Comparison of ENCODE assay signal across 9 cellular contexts in the genomic region with DNA sequence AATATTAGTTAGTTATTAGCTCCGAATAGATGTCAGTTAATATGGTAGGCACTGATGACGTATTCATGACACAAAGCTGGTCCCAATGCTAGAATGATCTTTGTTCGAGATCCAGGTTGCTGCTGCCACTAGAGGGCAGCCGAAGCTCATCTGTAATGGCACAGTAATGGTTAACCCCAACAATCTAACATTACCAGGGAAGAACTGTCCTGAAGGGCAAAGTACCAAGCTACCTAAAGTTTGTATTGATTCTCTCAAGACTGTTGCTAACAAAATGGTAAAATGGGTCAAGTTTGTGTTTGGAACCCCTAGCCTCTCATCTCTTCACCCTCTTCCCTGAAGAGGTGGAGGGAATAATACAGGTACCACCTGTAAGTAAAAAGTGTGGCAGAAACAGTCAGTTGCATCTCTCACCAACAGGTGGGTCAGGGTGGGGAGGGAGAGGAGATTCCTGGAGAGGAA. TPM values are rescaled to one million over a fixed set of nuclear protein-coding genes. Genes with fewer than 3 reads are reported as not detected.
A peak's percentile ranks its signal among the peaks of the same experiment; 100 is the strongest.
DNase-seq lines count a peak whose midpoint lies in the region; ATAC-seq and TF ChIP-seq lines count a peak whose summit lies in the region.
"Not testable (repeated sequence)": the region's sequence is repeated elsewhere in the genome, so short reads cannot be mapped to it uniquely, and the experiment has no call there.
"Had no signal": no experiment of that assay in that cellular context is flagged by ENCODE, and none has a peak within 500 bp of the region (broad histone marks: within the 10 kb centered on the region; RNA-seq: fewer than 3 reads in every experiment).

No MANE protein-coding gene starts in this region.

- H3K27ac ChIP-seq in right lobe of liver, result peak overlapping the region in 2 of 3 donors; percentile 67 to 72

- TF ChIP-seq CTCF in GM06990 (IDR thresholded peaks at IDR 0.05; ENCODE audit: insufficient read depth, low read length, poor library complexity, severe bottlenecking), result peak; percentile 22
- TF ChIP-seq CTCF in epithelial cell of proximal tubule (conservative IDR thresholded peaks at IDR 0.05; ENCODE audit: low read depth, low read length), result peak; percentile 47
- TF ChIP-seq CTCF in right lobe of liver (IDR thresholded peaks at IDR 0.05), result peak; percentile 7 to 51 (median 46)

- intact Hi-C loops in right lobe of liver (cut with DNase I), result not testable (repeated sequence)

- not testable (repeated sequence) for H3K4me1 ChIP-seq in right lobe of liver

- TF ChIP-seq POLR2A in right lobe of liver (IDR thresholded peaks at IDR 0.05), result not testable (repeated sequence)

- not testable (repeated sequence) for H3K9me3 Mint-ChIP-seq in activated CD8-positive, alpha-beta T cell treated with anti-CD3 and anti-CD28 coated beads, Interleukin-2, amount 10 ng/mL, durations not matched to agents 7 days and 5 days (ENCODE audit: insufficient read depth); stimulated activated memory B cell treated with anti-CD40 and anti-IgM and Interleukin-4, amounts not matched to agents 10 μg/mL and 1 μg/mL and 100 μg/mL, for 72 hours

- H3K4me3 Mint-ChIP-seq in activated CD8-positive, alpha-beta T cell treated with anti-CD3 and anti-CD28 coated beads, Interleukin-2, amount 10 ng/mL, durations not matched to agents 7 days and 5 days; stimulated activated memory B cell treated with anti-CD40 and anti-IgM and Interleukin-4, amounts not matched to agents 10 μg/mL and 1 μg/mL and 100 μg/mL, for 72 hours: not testable (repeated sequence)

- H3K36me3 Mint-ChIP-seq in activated CD8-positive, alpha-beta T cell treated with anti-CD3 and anti-CD28 coated beads, Interleukin-2, amount 10 ng/mL, durations not matched to agents 7 days and 5 days (ENCODE audit: low read depth); stimulated activated memory B cell treated with anti-CD40 and anti-IgM and Interleukin-4, amounts not matched to agents 10 μg/mL and 1 μg/mL and 100 μg/mL, for 72 hours: not testable (repeated sequence)

- not testable (repeated sequence) for H3K4me3 ChIP-seq in GM06990 (replicated peaks; ENCODE audit: low read depth, low read length); epithelial cell of proximal tubule (ENCODE audit: low read depth, low read length); right lobe of liver

- H3K27ac Mint-ChIP-seq in activated CD8-positive, alpha-beta T cell treated with anti-CD3 and anti-CD28 coated beads, Interleukin-2, amount 10 ng/mL, durations not matched to agents 7 days and 5 days; stimulated activated memory B cell treated with anti-CD40 and anti-IgM and Interleukin-4, amounts not matched to agents 10 μg/mL and 1 μg/mL and 100 μg/mL, for 72 hours: not testable (repeated sequence)

- CTCF ChIA-PET in activated CD8-positive, alpha-beta T cell treated with anti-CD3 and anti-CD28 coated beads, Interleukin-2, amount 10 ng/mL, durations not matched to agents 7 days and 5 days (lab: Charles Lee), result not testable (repeated sequence)

- H3K36me3 ChIP-seq in GM06990 (ENCODE audit: control insufficient read depth, insufficient read depth, low read length); right lobe of liver: not testable (repeated sequence)

- not testable (repeated sequence) for H3K4me1 Mint-ChIP-seq in activated CD8-positive, alpha-beta T cell treated with anti-CD3 and anti-CD28 coated beads, Interleukin-2, amount 10 ng/mL, durations not matched to agents 7 days and 5 days (ENCODE audit: low read depth); stimulated activated memory B cell treated with anti-CD40 and anti-IgM and Interleukin-4, amounts not matched to agents 10 μg/mL and 1 μg/mL and 100 μg/mL, for 72 hours

- ATAC-seq in GM19438 (IDR thresholded peaks at IDR 0.05; ENCODE audit: low read depth, unreplicated experiment), result peak; percentile 88
- peak; percentile 93 for ATAC-seq in HG02759 (IDR thresholded peaks at IDR 0.05; ENCODE audit: unreplicated experiment)
- peak; percentile 87 for ATAC-seq in activated CD8-positive, alpha-beta T cell treated with anti-CD3 and anti-CD28 coated beads, Interleukin-2, amount 10 ng/mL, durations not matched to agents 7 days and 5 days
- ATAC-seq in right lobe of liver, result peak; percentile 95 to 97 (median 96)
- peak; percentile 82 for ATAC-seq in stimulated activated memory B cell treated with anti-CD40 and anti-IgM and Interleukin-4, amounts not matched to agents 10 μg/mL and 1 μg/mL and 100 μg/mL, for 72 hours

- DNase-seq in GM06990 (ENCODE audit: extremely low read depth, insufficient read length); activated CD8-positive, alpha-beta T cell treated with anti-CD3 and anti-CD28 coated beads, Interleukin-2, amount 10 ng/mL, durations not matched to agents 7 days and 5 days; epithelial cell of proximal tubule (ENCODE audit: low read depth); right lobe of liver: not testable (repeated sequence)
- DNase-seq in HT-29 (ENCODE audit: low spot score), result peak; percentile 25

- not testable (repeated sequence) for H3K27me3 Mint-ChIP-seq in activated CD8-positive, alpha-beta T cell treated with anti-CD3 and anti-CD28 coated beads, Interleukin-2, amount 10 ng/mL, durations not matched to agents 7 days and 5 days (ENCODE audit: low read depth); stimulated activated memory B cell treated with anti-CD40 and anti-IgM and Interleukin-4, amounts not matched to agents 10 μg/mL and 1 μg/mL and 100 μg/mL, for 72 hours

- not testable (repeated sequence) for H3K27me3 ChIP-seq in GM06990 (replicated peaks; ENCODE audit: control insufficient read depth, insufficient read depth, low read length); right lobe of liver

- WGBS in right lobe of liver (ENCODE audit: insufficient coverage, low coverage, low lambda C conversion rate, missing lambda C conversion rate), result 2% methylated on average over 4 of the region's 4 CpGs

- H3K9me3 ChIP-seq in right lobe of liver, result not testable (repeated sequence)

- POLR2A ChIA-PET in activated CD8-positive, alpha-beta T cell treated with anti-CD3 and anti-CD28 coated beads, Interleukin-2, amount 10 ng/mL, durations not matched to agents 7 days and 5 days (lab: Charles Lee), result not testable (repeated sequence)

RNA-seq across cellular contexts. Expression of gene POM121C, which starts 33.6 kb away (rescaled TPM):
- total RNA-seq in HT-29 (2014; rRNA removed; shearing (Covaris generic)), result 15.6 and 15.9 TPM in 2 replicates
- total RNA-seq in activated CD8-positive, alpha-beta T cell treated with anti-CD3 and anti-CD28 coated beads, Interleukin-2, amount 10 ng/mL, durations not matched to agents 7 days and 5 days, result 10 to 100 TPM; 78.2 to 82.5 TPM
- total RNA-seq in epithelial cell of proximal tubule, result 8.4 and 8.7 TPM in 2 replicates
- total RNA-seq in right lobe of liver, result 10 to 100 TPM; 12.2 to 21.0 (median 17.0) TPM

RNA-seq across cellular contexts. Expression of gene SPDYE5, which starts 39.6 kb away (rescaled TPM):
- total RNA-seq in HT-29 (2014; rRNA removed; shearing (Covaris generic)), result not detected in 2 replicates
- total RNA-seq in activated CD8-positive, alpha-beta T cell treated with anti-CD3 and anti-CD28 coated beads, Interleukin-2, amount 10 ng/mL, durations not matched to agents 7 days and 5 days, result not detected
- total RNA-seq in epithelial cell of proximal tubule, result not detected in 2 replicates
- not detected for total RNA-seq in right lobe of liver
- total RNA-seq: M059J had no signal

RNA-seq across cellular contexts. Expression of gene TRIM73, which starts 57.1 kb away (rescaled TPM):
- 2.5 and 4.5 TPM in 2 replicates for total RNA-seq in HT-29 (2014; rRNA removed; shearing (Covaris generic))
- total RNA-seq in activated CD8-positive, alpha-beta T cell treated with anti-CD3 and anti-CD28 coated beads, Interleukin-2, amount 10 ng/mL, durations not matched to agents 7 days and 5 days, result 1 to 10 TPM; 8.2 to 8.3 TPM
- 0.14 and 0.58 TPM in 2 replicates for total RNA-seq in epithelial cell of proximal tubule
- total RNA-seq in right lobe of liver, result 1 to 10 TPM in 4 of 6 experiments, under 1 TPM in 2; 0.31 to 4.7 (median 2.6) TPM
